Comparison of ENCODE assay signal across 4 cellular contexts in genomic region chr17:19129500-19129899, GRCh38. TPM values are rescaled to one million over a fixed set of nuclear protein-coding genes. Genes with fewer than 3 reads are reported as not detected.
"Had no signal": no experiment of that assay in that cellular context is flagged by ENCODE, and none has a peak within 500 bp of the region (broad histone marks: within the 10 kb centered on the region; RNA-seq: fewer than 3 reads in every experiment).

No MANE protein-coding gene starts in this region.

RNA-seq across cellular contexts. Expression of gene GRAPL, which starts 2.1 kb away (rescaled TPM):
- total RNA-seq: HT-29, M059J, SK-MEL-5 had no signal
- polyA plus RNA-seq: SK-N-SH had no signal
